Comparison of ENCODE assay signal across 8 cellular contexts in genomic region chr9:35638755-35639154, GRCh38. TPM values are rescaled to one million over a fixed set of nuclear protein-coding genes. Genes with fewer than 3 reads are reported as not detected.
"Had no signal": no experiment of that assay in that cellular context is flagged by ENCODE, and none has a peak within 500 bp of the region (broad histone marks: within the 10 kb centered on the region; RNA-seq: fewer than 3 reads in every experiment).

No MANE protein-coding gene starts in this region.

RNA-seq across cellular contexts. Expression of gene SIT1, which starts 12.0 kb away (rescaled TPM):
- total RNA-seq: epithelial cell of proximal tubule, foreskin keratinocyte, hepatocyte, occipital lobe, renal cortical epithelial cell had no signal
- polyA plus RNA-seq: fibroblast of lung, foreskin keratinocyte, hepatocyte, neural cell had no signal

RNA-seq across cellular contexts. Expression of gene RMRP, which starts 19.1 kb away (rescaled TPM):
- polyA plus RNA-seq: aorta, hepatocyte, neural cell had no signal

RNA-seq across cellular contexts. Expression of gene CD72, which starts 20.5 kb away (rescaled TPM):
- polyA plus RNA-seq: neural cell had no signal
